1 cellular context compared by ENCODE assay signal in genomic region chr3:120469440-120470415, GRCh38.
TF ChIP-seq lines count a peak whose summit lies in the region.

No MANE protein-coding gene starts in this region.

TF ChIP-seq in GM23338, 12 proteins besides CTCF, POLR2A, EP300 and RAD21 (continued from another document):
- no peak for TF ChIP-seq EZH2phosphoT487 (IDR thresholded peaks at IDR 0.05; ENCODE audit: unreplicated experiment)
- peak; percentile 79; the same call in 1 of the 2 replicates for TF ChIP-seq ZNF114 (CRISPR knock-in tag; IDR thresholded peaks at IDR 0.05)
- TF ChIP-seq ZNF331 (CRISPR knock-in tag; IDR thresholded peaks at IDR 0.05; ENCODE audit: low read depth): peak; percentile 52; the same call in 1 of the 2 replicates
